8 cellular contexts compared by ENCODE assay signal in genomic region chr1:159900086-159900680, GRCh38. TPM values are rescaled to one million over a fixed set of nuclear protein-coding genes. Genes with fewer than 3 reads are reported as not detected.
DNase-seq lines count a peak whose midpoint lies in the region; ATAC-seq, FAIRE-seq and TF ChIP-seq lines count a peak whose summit lies in the region.

Gene CFAP45, minus strand, starts transcription at chr1:159900165. Its CDS starts 67 bp downstream, at chr1:159900098.

- peak; percentile 51 for ATAC-seq in activated CD8-positive, alpha-beta T cell treated with anti-CD3 and anti-CD28 coated beads for 36 hours
- ATAC-seq in left ventricle myocardium superior (peak; percentile 93), GM21360 (IDR thresholded peaks at IDR 0.05; ENCODE audit: unreplicated experiment) (no peak)

- no peaks in the 10 kb centered on the region for H3K36me3 ChIP-seq in sigmoid colon

- no peak for TF ChIP-seq POLR2A in sigmoid colon (IDR thresholded peaks at IDR 0.05)

- WGBS in sigmoid colon, 2 donors, result 6 to 33% methylated on average over 30 of the region's 30 CpGs

- H3K27me3 ChIP-seq in sigmoid colon, result no peaks in the 10 kb centered on the region

- peak; percentile 11 for DNase-seq in COR-L47 (lab: John Stamatoyannopoulos, UW)
- DNase-seq in activated CD8-positive, alpha-beta T cell treated with anti-CD3 and anti-CD28 coated beads for 36 hours, result peak; percentile 29
- DNase-seq in left ventricle myocardium superior, result peak; percentile 87
- DNase-seq in sigmoid colon, result peak; percentile 80
- DNase-seq in GM10266 (ENCODE audit: extremely low spot score), result no peak
- DNase-seq in urothelium cell line (ENCODE audit: low spot score), result no peak

- no peak for TF ChIP-seq CTCF in activated CD8-positive, alpha-beta T cell treated with anti-CD3 and anti-CD28 coated beads for 36 hours (IDR thresholded peaks at IDR 0.05)
- TF ChIP-seq CTCF in sigmoid colon (IDR thresholded peaks at IDR 0.05), result no peak
- TF ChIP-seq CTCF in GM10266 (IDR thresholded peaks at IDR 0.05; ENCODE audit: control insufficient read depth, insufficient read depth, low read depth, missing control alignments), result no peak

- no peak within 1 kb of the TSS for H3K27ac Mint-ChIP-seq in activated CD8-positive, alpha-beta T cell treated with anti-CD3 and anti-CD28 coated beads for 36 hours

- H3K9me3 ChIP-seq in sigmoid colon, result no peaks in the 10 kb centered on the region

- H3K27me3 Mint-ChIP-seq in activated CD8-positive, alpha-beta T cell treated with anti-CD3 and anti-CD28 coated beads for 36 hours, result no peaks in the 10 kb centered on the region

- H3K4me3 ChIP-seq in sigmoid colon, result no peak within 1 kb of the TSS

- peaks cover 2% of the 10 kb centered on the region for H3K9me3 Mint-ChIP-seq in activated CD8-positive, alpha-beta T cell treated with anti-CD3 and anti-CD28 coated beads for 36 hours

- H3K4me1 ChIP-seq in sigmoid colon, result peaks cover 0 to 11% (median 9%) of the 10 kb centered on the region in 4 donors

- H3K4me3 Mint-ChIP-seq in activated CD8-positive, alpha-beta T cell treated with anti-CD3 and anti-CD28 coated beads for 36 hours, result no peak within 1 kb of the TSS

- TF ChIP-seq EP300 in Ishikawa (IDR thresholded peaks at IDR 0.05; ENCODE audit: borderline replicate concordance), result peak; percentile 62; the same call in 1 of the 2 replicates
- TF ChIP-seq EP300 in sigmoid colon (IDR thresholded peaks at IDR 0.05), result no peak

- intact Hi-C loops in activated CD8-positive, alpha-beta T cell treated with anti-CD3 and anti-CD28 coated beads for 36 hours (cut with micrococcal nuclease), result no loop called here
- intact Hi-C loops in left ventricle myocardium superior (cut with micrococcal nuclease), result no loop called here
- intact Hi-C loops in sigmoid colon (cut with DNase I), result no loop called here

- peak within 1 kb of the TSS in 2 of 4 donors; percentile 7 to 31 for H3K27ac ChIP-seq in sigmoid colon

- H3K36me3 Mint-ChIP-seq in activated CD8-positive, alpha-beta T cell treated with anti-CD3 and anti-CD28 coated beads for 36 hours (ENCODE audit: low read depth), result no peaks in the 10 kb centered on the region

- CTCF ChIA-PET in activated CD8-positive, alpha-beta T cell treated with anti-CD3 and anti-CD28 coated beads for 36 hours (lab: Charles Lee), result interaction anchor here (0.9 to 2.5 kb wide), 4 partner anchors 9 to 107 kb away, joined by 3 to 24 read pairs (median 6); no protein-coding TSS in a partner anchor

- peak; percentile 32 for TF ChIP-seq RAD21 in Ishikawa (IDR thresholded peaks at IDR 0.05; ENCODE audit: low read depth)

- POLR2A ChIA-PET in activated CD8-positive, alpha-beta T cell treated with anti-CD3 and anti-CD28 coated beads for 36 hours (lab: Charles Lee), result no interaction called here

- no peaks in the 10 kb centered on the region for H3K4me1 Mint-ChIP-seq in activated CD8-positive, alpha-beta T cell treated with anti-CD3 and anti-CD28 coated beads for 36 hours (ENCODE audit: low read depth)

- no peak for FAIRE-seq in urothelium cell line (lab: Jason Lieb, UNC)

TF ChIP-seq in Ishikawa, 13 proteins besides CTCF, POLR2A, EP300 and RAD21:
- TF ChIP-seq TCF12 (IDR thresholded peaks at IDR 0.05; ENCODE audit: low read depth) (peak; percentile 79), CEBPB (IDR thresholded peaks at IDR 0.05) (peak; percentile 50; the same call in 1 of the 2 replicates), CREB1 (IDR thresholded peaks at IDR 0.05; ENCODE audit: low read depth) (no peak), TEAD4 (IDR thresholded peaks at IDR 0.05) (peak; percentile 63; the same call in 1 of the 2 replicates), NFIC (IDR thresholded peaks at IDR 0.05) (peak; percentile 88), FOXM1 (IDR thresholded peaks at IDR 0.05; ENCODE audit: borderline replicate concordance, low read depth) (0 out of 2 replicates have a peak, but pooled peaks have one; percentile 39), ZBTB7A (IDR thresholded peaks at IDR 0.05; ENCODE audit: low read depth) (no peak), USF1 (IDR thresholded peaks at IDR 0.05) (no peak), YY1 (IDR thresholded peaks at IDR 0.05; ENCODE audit: low read depth) (peak; percentile 64), TAF1 (IDR thresholded peaks at IDR 0.05; ENCODE audit: low read depth) (no peak), MAX (IDR thresholded peaks at IDR 0.05) (peak; percentile 28; the same call in 1 of the 2 replicates)

RNA-seq across cellular contexts. Expression of gene CFAP45, which starts in this region (rescaled TPM):
- 1 to 10 TPM; 1.3 to 1.4 TPM for total RNA-seq in activated CD8-positive, alpha-beta T cell treated with anti-CD3 and anti-CD28 coated beads for 36 hours
- total RNA-seq in left ventricle myocardium superior (1.7 TPM), sigmoid colon (1 to 10 TPM in 1 of 4 donors, under 1 TPM in 1, not detected in 2; 0.81 to 1.8 TPM)
- 1 to 10 TPM in 1 of 3 donors, under 1 TPM in 1, not detected in 1; 0.29 to 1.2 TPM for polyA plus RNA-seq in sigmoid colon

Comparison
In these comparisons a context has a peak if more than half of its experiments do, and no peak if none do; other contexts are left out.
1. DNase-seq: peak in COR-L47 (single experiment), activated CD8-positive, alpha-beta T cell treated with anti-CD3 and anti-CD28 coated beads for 36 hours (single experiment), left ventricle myocardium superior (single experiment) and sigmoid colon (single experiment); none in GM10266 (single experiment) and urothelium cell line (single experiment).